Comparison of ENCODE assay signal across 10 cellular contexts in genomic region chr2:74566423-74567085, GRCh38. TPM values are rescaled to one million over a fixed set of nuclear protein-coding genes. Genes with fewer than 3 reads are reported as not detected.
DNase-seq lines count a peak whose midpoint lies in the region; ATAC-seq and TF ChIP-seq lines count a peak whose summit lies in the region.
"Had no signal": no experiment of that assay in that cellular context is flagged by ENCODE, and none has a peak within 500 bp of the region (broad histone marks: within the 10 kb centered on the region; RNA-seq: fewer than 3 reads in every experiment).

No MANE protein-coding gene starts in this region.

- H2BK5ac ChIP-seq in H9 (ENCODE audit: insufficient read length, low read length), result no peak overlapping the region

- no peaks in the 10 kb centered on the region for H4K20me1 ChIP-seq in H9 (ENCODE audit: control insufficient read depth, insufficient read depth, insufficient read length)

- no peak overlapping the region for H2BK120ac ChIP-seq in H9 (ENCODE audit: low read depth, low read length, poor library complexity, severe bottlenecking)

- peaks cover 39% of the 10 kb centered on the region for H3K4me1 Mint-ChIP-seq in activated T-cell treated with anti-CD3 and anti-CD28 coated beads, Interleukin-2, amount 50 U/mL, for 24 hours (ENCODE audit: low read depth)
- H3K4me1 Mint-ChIP-seq in naive thymus-derived CD8-positive, alpha-beta T cell, result peaks cover 0 to 4% (median 0%) of the 10 kb centered on the region in 4 donors
- no peaks in the 10 kb centered on the region for H3K4me1 Mint-ChIP-seq in H9

- H3K27ac Mint-ChIP-seq in activated T-cell treated with anti-CD3 and anti-CD28 coated beads, Interleukin-2, amount 50 U/mL, for 24 hours, result peak overlapping the region; percentile 77
- H3K27ac Mint-ChIP-seq in naive thymus-derived CD8-positive, alpha-beta T cell, result peak overlapping the region in 1 of 10 donors; percentile 10
- H3K27ac Mint-ChIP-seq in H9, result no peak overlapping the region

- H3T11ph ChIP-seq in H9 (ENCODE audit: low read length), result no peak overlapping the region

- H3K4me2 ChIP-seq in H9 (ENCODE audit: insufficient read depth, insufficient read length, low read length), result no peak overlapping the region

- no peaks in the 10 kb centered on the region for H3K9me3 ChIP-seq in H9 (ENCODE audit: control insufficient read depth, low read depth, low read length)
- H3K9me3 ChIP-seq: tibial nerve had no signal

- H2BK20ac ChIP-seq in H9 (ENCODE audit: low read depth, low read length, poor library complexity, severe bottlenecking), result no peak overlapping the region

- TF ChIP-seq CTCF in choroid plexus epithelial cell (conservative IDR thresholded peaks at IDR 0.05; ENCODE audit: low read depth, low read length) (no peak), H9 (conservative IDR thresholded peaks at IDR 0.05) (no peak)

- no peak overlapping the region for H3K14ac ChIP-seq in H9 (ENCODE audit: insufficient read depth, low read length)

- H4K8ac ChIP-seq in H9 (replicated peaks; ENCODE audit: insufficient read length, low read depth, low read length), result no peak overlapping the region

- no peak overlapping the region for H3K18ac ChIP-seq in H9 (ENCODE audit: insufficient read length, low read depth, low read length)

- H3K4me1 ChIP-seq in H9 (ENCODE audit: insufficient read depth, low read length), result no peaks in the 10 kb centered on the region

- peak overlapping the region; percentile 32 for H3K4me3 Mint-ChIP-seq in activated T-cell treated with anti-CD3 and anti-CD28 coated beads, Interleukin-2, amount 50 U/mL, for 24 hours
- H3K4me3 Mint-ChIP-seq in naive thymus-derived CD8-positive, alpha-beta T cell, result no peak overlapping the region
- H3K4me3 Mint-ChIP-seq in H9, result no peak overlapping the region

- H3K27me3 Mint-ChIP-seq in activated T-cell treated with anti-CD3 and anti-CD28 coated beads, Interleukin-2, amount 50 U/mL, for 24 hours, result peaks cover 13% of the 10 kb centered on the region
- H3K27me3 Mint-ChIP-seq in naive thymus-derived CD8-positive, alpha-beta T cell, result peaks cover 13 to 41% (median 38%) of the 10 kb centered on the region in 5 donors
- peaks cover 12% of the 10 kb centered on the region for H3K27me3 Mint-ChIP-seq in H9 (ENCODE audit: low read depth)

- ATAC-seq in naive thymus-derived CD8-positive, alpha-beta T cell, result no peak

- no peak overlapping the region for H3K23ac ChIP-seq in H9 (ENCODE audit: insufficient read length, low read depth, low read length)

- H3K79me1 ChIP-seq in H9 (ENCODE audit: insufficient read depth, low read depth, low read length, poor library complexity, severe bottlenecking), result no peaks in the 10 kb centered on the region

- no peak overlapping the region for H3K27ac ChIP-seq in H9 (ENCODE audit: insufficient read length, low read depth, low read length)

- no peak overlapping the region for H4K91ac ChIP-seq in H9 (ENCODE audit: insufficient read length, low read depth, low read length)

- no peaks in the 10 kb centered on the region for H3K79me2 ChIP-seq in H9 (ENCODE audit: insufficient read depth, low read length)

- H3K56ac ChIP-seq in H9 (ENCODE audit: insufficient read length, low read depth, low read length), result no peak overlapping the region

- no peak overlapping the region for H2BK15ac ChIP-seq in H9 (ENCODE audit: low read depth, low read length)

- no peak overlapping the region for H2AK5ac ChIP-seq in H9 (ENCODE audit: insufficient read length, low read length)

- no peak overlapping the region for H2BK12ac ChIP-seq in H9 (ENCODE audit: insufficient read length, low read depth, low read length)

- no peaks in the 10 kb centered on the region for H3K27me3 ChIP-seq in H9 (ENCODE audit: insufficient read depth, low read length)
- H3K27me3 ChIP-seq: tibial nerve had no signal

- H3K4ac ChIP-seq in H9 (ENCODE audit: low read depth, low read length), result no peak overlapping the region

- H3K9me3 Mint-ChIP-seq in activated T-cell treated with anti-CD3 and anti-CD28 coated beads, Interleukin-2, amount 50 U/mL, for 24 hours, result no peaks in the 10 kb centered on the region
- H3K9me3 Mint-ChIP-seq in naive thymus-derived CD8-positive, alpha-beta T cell, result no peaks in the 10 kb centered on the region
- H3K9me3 Mint-ChIP-seq in H9, result no peaks in the 10 kb centered on the region

- no peaks in the 10 kb centered on the region for H3K36me3 Mint-ChIP-seq in activated T-cell treated with anti-CD3 and anti-CD28 coated beads, Interleukin-2, amount 50 U/mL, for 24 hours (ENCODE audit: low read depth)
- no peaks in the 10 kb centered on the region for H3K36me3 Mint-ChIP-seq in naive thymus-derived CD8-positive, alpha-beta T cell
- H3K36me3 Mint-ChIP-seq in H9 (ENCODE audit: insufficient read depth in 1 of 3, low read depth in 3 of 3), result no peaks in the 10 kb centered on the region

- H3K9ac ChIP-seq in H9 (ENCODE audit: extremely low read depth, insufficient read length, low read length), result no peak overlapping the region

- POLR2A ChIA-PET in naive thymus-derived CD8-positive, alpha-beta T cell (lab: Charles Lee), result interaction anchor here (0.8 kb wide), 1 partner anchor 11 kb away, joined by 3 read pairs; no protein-coding TSS in a partner anchor

- no CpG with 5 or more reads among the region's 5 CpGs for WGBS in H9 (ENCODE audit: extremely low coverage, insufficient read length, low lambda C conversion rate)

- no peak overlapping the region for H2AFZ ChIP-seq in H9 (ENCODE audit: low read length)

- DNase-seq in activated T-cell treated with anti-CD3 and anti-CD28 coated beads, Interleukin-2, amount 50 U/mL, for 24 hours, result peak; percentile 39
- no peak for DNase-seq in activated T-cell treated with anti-CD3 and anti-CD28 coated beads, Interleukin-2, amount 50 U/mL, for 1 hour
- peak; percentile 68 for DNase-seq in MV-4-11 (lab: John Stamatoyannopoulos, UW)
- peak; percentile 85 for DNase-seq in choroid plexus epithelial cell (ENCODE audit: low read depth)
- peak; percentile 69 for DNase-seq in smooth muscle cell of the brain vasculature (ENCODE audit: low read depth, low spot score)
- DNase-seq in NCI-H2227 treated with DMSO at 0.1 percent for 48 hours (lab: John Stamatoyannopoulos, UW), result no peak
- no peak for DNase-seq in naive thymus-derived CD8-positive, alpha-beta T cell
- DNase-seq in H9, result no peak

- H3K4me3 ChIP-seq in choroid plexus epithelial cell (ENCODE audit: low read depth, low read length), result no peak overlapping the region
- H3K4me3 ChIP-seq: skin epidermis, tibial nerve had no signal

- H3K23me2 ChIP-seq in H9 (ENCODE audit: insufficient read length, low read depth, low read length, poor library complexity, severe bottlenecking), result no peaks in the 10 kb centered on the region

- no peak overlapping the region for H4K5ac ChIP-seq in H9 (ENCODE audit: insufficient read length, low read depth, low read length)

RNA-seq across cellular contexts. Expression of gene DOK1, which starts 12.0 kb away (rescaled TPM):
- total RNA-seq in naive thymus-derived CD8-positive, alpha-beta T cell, result 10 to 100 TPM; 21.0 to 23.1 TPM
- polyA plus RNA-seq in naive thymus-derived CD8-positive, alpha-beta T cell, result 10 to 100 TPM; 11.8 to 18.8 (median 15.9) TPM
- 15.2 and 16.0 TPM in 2 replicates for total RNA-seq in H9 (2021)

RNA-seq across cellular contexts. Expression of gene LOXL3, which starts 12.8 kb away (rescaled TPM):
- under 1 TPM in 1 of 2 experiments, not detected in 1; 0.22 TPM for total RNA-seq in naive thymus-derived CD8-positive, alpha-beta T cell
- polyA plus RNA-seq in naive thymus-derived CD8-positive, alpha-beta T cell, result under 1 TPM; 0.06 to 0.15 (median 0.06) TPM
- total RNA-seq in H9 (2021), result 29.0 and 29.8 TPM in 2 replicates

RNA-seq across cellular contexts. Expression of gene HTRA2, which starts 36.8 kb away (rescaled TPM):
- total RNA-seq in naive thymus-derived CD8-positive, alpha-beta T cell, result 10 to 100 TPM; 38.6 to 44.5 TPM
- polyA plus RNA-seq in naive thymus-derived CD8-positive, alpha-beta T cell, result 10 to 100 TPM; 21.3 to 24.5 (median 24.5) TPM
- total RNA-seq in H9 (2021), result 24.1 and 24.9 TPM in 2 replicates

RNA-seq across cellular contexts. Expression of gene AUP1, which starts 37.0 kb away (rescaled TPM):
- 100 to 1,000 TPM; 173 to 184 TPM for total RNA-seq in naive thymus-derived CD8-positive, alpha-beta T cell
- 10 to 100 TPM; 79.5 to 88.9 (median 81.8) TPM for polyA plus RNA-seq in naive thymus-derived CD8-positive, alpha-beta T cell
- 91.5 and 93.6 TPM in 2 replicates for total RNA-seq in H9 (2021)

RNA-seq across cellular contexts. Expression of gene DQX1, which starts 40.5 kb away (rescaled TPM):
- under 1 TPM; 0.36 to 0.81 TPM for total RNA-seq in naive thymus-derived CD8-positive, alpha-beta T cell
- not detected for polyA plus RNA-seq in naive thymus-derived CD8-positive, alpha-beta T cell
- total RNA-seq in H9 (2021), result 0.98 and 1.6 TPM in 2 replicates

Comparison
In these comparisons a context has a peak if more than half of its experiments do, and no peak if none do; other contexts are left out.
1. DNase-seq: peak in activated T-cell treated with anti-CD3 and anti-CD28 coated beads, Interleukin-2, amount 50 U/mL, for 24 hours (single experiment), MV-4-11 (single experiment), choroid plexus epithelial cell (single experiment) and smooth muscle cell of the brain vasculature (single experiment); none in activated T-cell treated with anti-CD3 and anti-CD28 coated beads, Interleukin-2, amount 50 U/mL, for 1 hour (single experiment), NCI-H2227 treated with DMSO at 0.1 percent for 48 hours (single experiment), naive thymus-derived CD8-positive, alpha-beta T cell (0 of 10) and H9 (single experiment).
2. RNA of gene LOXL3, which starts 12.8 kb away (total RNA-seq): 29.0 to 29.8 TPM in H9; 0.22 TPM in naive thymus-derived CD8-positive, alpha-beta T cell; every median in the first group is over 10 times any median in the second.